In genomic region chr3:141011511-141012262, GRCh38 we compare ENCODE assay signal across 8 cellular contexts. TPM values are rescaled to one million over a fixed set of nuclear protein-coding genes. Genes with fewer than 3 reads are reported as not detected.
DNase-seq lines count a peak whose midpoint lies in the region; ATAC-seq and TF ChIP-seq lines count a peak whose summit lies in the region.

No MANE protein-coding gene starts in this region.

- no peaks in the 10 kb centered on the region for H3K9me3 ChIP-seq in CD4-positive, alpha-beta T cell (ENCODE audit: control insufficient read depth, low read length)
- H3K9me3 ChIP-seq in PC-9 (ENCODE audit: insufficient read depth, low read depth), result no peaks in the 10 kb centered on the region

- ATAC-seq in CD4-positive, alpha-beta T cell (ENCODE audit: poor library complexity), result peak; percentile 96
- peak; percentile 63 for ATAC-seq in GM19467 (IDR thresholded peaks at IDR 0.05; ENCODE audit: unreplicated experiment)
- peak; percentile 96 for ATAC-seq in stimulated activated naive CD8-positive, alpha-beta T cell treated with anti-CD3 and anti-CD28 coated beads, Interleukin-15, amount 100 ng/mL, for 72 hours

- H3K9me3 Mint-ChIP-seq in CD4-positive, alpha-beta T cell, result no peaks in the 10 kb centered on the region
- H3K9me3 Mint-ChIP-seq in neural crest cell, result no peaks in the 10 kb centered on the region
- no peaks in the 10 kb centered on the region for H3K9me3 Mint-ChIP-seq in stimulated activated naive CD8-positive, alpha-beta T cell treated with anti-CD3 and anti-CD28 coated beads, Interleukin-15, amount 100 ng/mL, for 72 hours

- peaks cover 54% of the 10 kb centered on the region for H3K27me3 Mint-ChIP-seq in CD4-positive, alpha-beta T cell
- H3K27me3 Mint-ChIP-seq in neural crest cell (ENCODE audit: low read depth), result no peaks in the 10 kb centered on the region
- H3K27me3 Mint-ChIP-seq in stimulated activated naive CD8-positive, alpha-beta T cell treated with anti-CD3 and anti-CD28 coated beads, Interleukin-15, amount 100 ng/mL, for 72 hours, result peaks cover 29% of the 10 kb centered on the region

- peak; percentile 63 for TF ChIP-seq CTCF in CD4-positive, alpha-beta T cell (IDR thresholded peaks at IDR 0.05)
- peak; percentile 74 for TF ChIP-seq CTCF in PC-9 (conservative IDR thresholded peaks at IDR 0.05)
- TF ChIP-seq CTCF in neural crest cell (conservative IDR thresholded peaks at IDR 0.05), result peak; percentile 91

- TF ChIP-seq RAD21 in Ishikawa (IDR thresholded peaks at IDR 0.05; ENCODE audit: low read depth), result peak; percentile 81

- POLR2A ChIA-PET in CD4-positive, alpha-beta T cell (lab: Charles Lee), result no interaction called here
- POLR2A ChIA-PET in PC-9 (lab: Charles Lee; ENCODE audit: unreplicated experiment), result no interaction called here

- H3K79me2 ChIP-seq in PC-9 (ENCODE audit: low read depth), result no peaks in the 10 kb centered on the region

- no peaks in the 10 kb centered on the region for H3K9me2 ChIP-seq in PC-9 (ENCODE audit: insufficient read depth)

- H3K4me1 ChIP-seq in PC-9 (replicated peaks; ENCODE audit: insufficient read depth), result no peaks in the 10 kb centered on the region

- H3K4me1 Mint-ChIP-seq in CD4-positive, alpha-beta T cell (ENCODE audit: low read depth), result peaks cover 6% of the 10 kb centered on the region
- peaks cover 9% of the 10 kb centered on the region for H3K4me1 Mint-ChIP-seq in neural crest cell
- H3K4me1 Mint-ChIP-seq in stimulated activated naive CD8-positive, alpha-beta T cell treated with anti-CD3 and anti-CD28 coated beads, Interleukin-15, amount 100 ng/mL, for 72 hours, result peaks cover 18% of the 10 kb centered on the region

- no peak overlapping the region for H3K4me3 Mint-ChIP-seq in CD4-positive, alpha-beta T cell
- no peak overlapping the region for H3K4me3 Mint-ChIP-seq in neural crest cell
- peak overlapping the region in 1 of 2 donors; percentile 5 for H3K4me3 Mint-ChIP-seq in stimulated activated naive CD8-positive, alpha-beta T cell treated with anti-CD3 and anti-CD28 coated beads, Interleukin-15, amount 100 ng/mL, for 72 hours

- no peak overlapping the region for H2AFZ ChIP-seq in PC-9

- H3K4me3 ChIP-seq in PC-9, result no peak overlapping the region

- no peak for TF ChIP-seq EP300 in Ishikawa (IDR thresholded peaks at IDR 0.05; ENCODE audit: borderline replicate concordance)

- no peaks in the 10 kb centered on the region for H4K20me1 ChIP-seq in PC-9 (ENCODE audit: insufficient read depth)

- no peaks in the 10 kb centered on the region for H3F3A ChIP-seq in PC-9 (ENCODE audit: insufficient read depth, low read depth)

- no peak overlapping the region for H3K4me2 ChIP-seq in PC-9

- no TSS peak for BruUV-seq in PC-9 (replicated peaks; lab: Mats Ljungman, UMichigan)

- H3K27ac ChIP-seq in CD4-positive, alpha-beta T cell (ENCODE audit: low read depth, low read length), result no peak overlapping the region
- H3K27ac ChIP-seq in PC-9, result no peak overlapping the region

- peak; percentile 54 to 76 (median 64) for DNase-seq in CD4-positive, alpha-beta T cell
- peak in 1 of 2 experiments; percentile 58 for DNase-seq in PC-9
- peak; percentile 88 for DNase-seq in activated T-cell treated with anti-CD3 and anti-CD28 coated beads, Interleukin-2, amount 50 U/mL, for 48 hours
- peak; percentile 41 for DNase-seq in fibroblast of peridontal ligament (ENCODE audit: extremely low read depth)
- peak; percentile 94 for DNase-seq in neural crest cell (ENCODE audit: low read depth, low spot score)
- peak; percentile 81 to 82 for DNase-seq in stimulated activated naive CD8-positive, alpha-beta T cell treated with anti-CD3 and anti-CD28 coated beads, Interleukin-15, amount 100 ng/mL, for 72 hours

- no peaks in the 10 kb centered on the region for H3K36me3 Mint-ChIP-seq in CD4-positive, alpha-beta T cell (ENCODE audit: low read depth)
- no peaks in the 10 kb centered on the region for H3K36me3 Mint-ChIP-seq in neural crest cell (ENCODE audit: low read depth)

- no peaks in the 10 kb centered on the region for H3K36me3 ChIP-seq in PC-9 (ENCODE audit: low read depth)

- H3K27me3 ChIP-seq in CD4-positive, alpha-beta T cell (ENCODE audit: control insufficient read depth, insufficient read depth, low read length), result no peaks in the 10 kb centered on the region
- H3K27me3 ChIP-seq in PC-9 (ENCODE audit: insufficient read depth, low read depth), result no peaks in the 10 kb centered on the region

- CTCF ChIA-PET in CD4-positive, alpha-beta T cell (lab: Charles Lee), result interaction anchor here (0.5 to 1.8 kb wide), 7 partner anchors 10 to 441 kb away, joined by 3 to 6 read pairs (median 3); no protein-coding TSS in a partner anchor
- CTCF ChIA-PET in PC-9 (lab: Charles Lee), result no interaction called here

- H3K27ac Mint-ChIP-seq in CD4-positive, alpha-beta T cell, result no peak overlapping the region
- no peak overlapping the region for H3K27ac Mint-ChIP-seq in neural crest cell (ENCODE audit: unreplicated experiment)
- H3K27ac Mint-ChIP-seq in stimulated activated naive CD8-positive, alpha-beta T cell treated with anti-CD3 and anti-CD28 coated beads, Interleukin-15, amount 100 ng/mL, for 72 hours, result no peak overlapping the region

- intact Hi-C loops in CD4-positive, alpha-beta T cell (cut with DNase I, micrococcal nuclease), result loop anchor here (1.0 to 5.0 kb wide), 4 partner anchors 96 to 441 kb away; no protein-coding TSS in a partner anchor
- intact Hi-C loops in PC-9 (cut with micrococcal nuclease; ENCODE audit: unreplicated experiment), result loop anchor here (1.0 kb wide), 1 partner anchor 181 kb away; no protein-coding TSS in a partner anchor

TF ChIP-seq in Ishikawa, 13 proteins besides CTCF, POLR2A, EP300 and RAD21:
- no peak for TF ChIP-seq NFIC (IDR thresholded peaks at IDR 0.05)
- TF ChIP-seq CEBPB (IDR thresholded peaks at IDR 0.05), result no peak
- TF ChIP-seq ZBTB7A (IDR thresholded peaks at IDR 0.05; ENCODE audit: low read depth), result no peak
- no peak for TF ChIP-seq CREB1 (IDR thresholded peaks at IDR 0.05; ENCODE audit: low read depth)
- TF ChIP-seq YY1 (IDR thresholded peaks at IDR 0.05; ENCODE audit: low read depth), result no peak

RNA-seq across cellular contexts. Expression of gene SPSB4, which starts 39.5 kb away (rescaled TPM):
- total RNA-seq in CD4-positive, alpha-beta T cell, result not detected
- total RNA-seq in PC-9 (2021) (not detected in 2 replicates), neural crest cell (33.2 and 35.1 TPM in 2 replicates)

Comparison
In these comparisons a context has a peak if more than half of its experiments do, and no peak if none do; other contexts are left out.
1. RNA of gene SPSB4, which starts 39.5 kb away (total RNA-seq): 33.2 to 35.1 TPM in neural crest cell; not detected in CD4-positive, alpha-beta T cell and not detected in PC-9; every median in the first group is over 10 times any median in the second.
2. Peak in every context shown above with its lines, with median percentiles within 50 percentile points of each other: ATAC-seq and CTCF ChIP-seq.